1 cellular context compared by ENCODE assay signal in the genomic region with DNA sequence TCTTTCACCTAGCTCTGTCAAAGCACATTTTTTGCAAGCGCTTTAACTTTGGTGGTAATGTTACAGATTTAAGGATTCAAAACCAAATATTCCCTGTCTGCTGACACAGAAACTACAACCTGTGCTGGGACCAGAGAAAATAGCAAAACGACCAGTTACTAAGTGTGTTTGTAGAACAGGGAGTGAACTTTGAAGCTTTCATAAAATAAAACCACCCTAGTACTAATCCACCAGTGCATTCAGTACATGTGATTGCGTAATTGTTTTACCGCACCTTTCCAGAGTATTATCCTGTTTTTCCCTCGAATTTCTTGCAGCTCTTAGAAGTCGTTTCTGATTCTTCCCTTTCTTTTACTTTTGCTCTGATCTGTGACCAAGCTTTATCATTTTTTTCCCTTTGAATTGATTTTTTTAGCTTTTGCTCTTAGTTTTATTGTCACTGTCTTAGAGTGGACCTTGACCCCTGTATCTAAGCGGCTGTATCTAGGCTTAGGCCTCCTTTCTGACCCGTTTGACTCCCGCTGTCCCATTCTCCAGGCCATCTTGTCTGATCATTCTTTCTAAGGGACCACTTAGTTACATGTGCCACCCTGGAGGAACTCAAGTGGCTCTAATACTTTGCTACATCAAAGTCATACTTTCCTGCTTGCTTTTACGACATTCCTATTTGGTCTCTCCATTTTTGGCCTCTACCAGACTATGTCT.
A peak's percentile ranks its signal among the peaks of the same experiment; 100 is the strongest.
TF ChIP-seq lines count a peak whose summit lies in the region.

No MANE protein-coding gene starts in this region.

TF ChIP-seq in HepG2, 621 proteins besides CTCF, POLR2A, EP300 and RAD21 (continues in another document):
- TF ChIP-seq, protein P1, sequence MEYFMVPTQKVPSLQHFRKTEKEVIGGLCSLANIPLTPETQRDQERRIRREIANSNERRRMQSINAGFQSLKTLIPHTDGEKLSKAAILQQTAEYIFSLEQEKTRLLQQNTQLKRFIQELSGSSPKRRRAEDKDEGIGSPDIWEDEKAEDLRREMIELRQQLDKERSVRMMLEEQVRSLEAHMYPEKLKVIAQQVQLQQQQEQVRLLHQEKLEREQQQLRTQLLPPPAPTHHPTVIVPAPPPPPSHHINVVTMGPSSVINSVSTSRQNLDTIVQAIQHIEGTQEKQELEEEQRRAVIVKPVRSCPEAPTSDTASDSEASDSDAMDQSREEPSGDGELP (IDR thresholded peaks at IDR 0.05; ENCODE audit: borderline replicate concordance, low read depth) = no peak
- TF ChIP-seq SRSF9 (IDR thresholded peaks at IDR 0.05; ENCODE audit: borderline replicate concordance, insufficient read depth, low read depth, low read length, poor library complexity, severe bottlenecking) (no peak), ZFP36 (IDR thresholded peaks at IDR 0.05; ENCODE audit: borderline replicate concordance, low read depth, low read length, partially characterized antibody) (no peak), POLR2AphosphoS5 (IDR thresholded peaks at IDR 0.05; ENCODE audit: low read depth, low read length) (no peak), GATAD2A (CRISPR knock-in tag; IDR thresholded peaks at IDR 0.05) (peak; percentile 74), ZNF343 (CRISPR knock-in tag; IDR thresholded peaks at IDR 0.05) (no peak), FLYWCH1 (CRISPR knock-in tag; IDR thresholded peaks at IDR 0.05) (no peak), PHF21A (CRISPR knock-in tag; IDR thresholded peaks at IDR 0.05) (peak; percentile 72), ESRRA (CRISPR knock-in tag; IDR thresholded peaks at IDR 0.05; ENCODE audit: low read depth) (0 out of 2 replicates have a peak, but pooled peaks have one; percentile 40), ZNF484 (CRISPR knock-in tag; IDR thresholded peaks at IDR 0.05; ENCODE audit: borderline replicate concordance, low read depth) (no peak), ZBTB8A (CRISPR knock-in tag; IDR thresholded peaks at IDR 0.05; ENCODE audit: borderline replicate concordance, low read depth) (no peak), HOXA7 (CRISPR knock-in tag; IDR thresholded peaks at IDR 0.05) (no peak), HHEX (CRISPR knock-in tag; IDR thresholded peaks at IDR 0.05) (0 out of 2 replicates have a peak, but pooled peaks have one; percentile 5), RBAK (CRISPR knock-in tag; IDR thresholded peaks at IDR 0.05) (no peak), ZNF207 (IDR thresholded peaks at IDR 0.05; ENCODE audit: borderline replicate concordance) (no peak), ELF1 (CRISPR knock-in tag; IDR thresholded peaks at IDR 0.05) (no peak), SATB2 (CRISPR knock-in tag; IDR thresholded peaks at IDR 0.05) (no peak), ZNF780A (CRISPR knock-in tag; IDR thresholded peaks at IDR 0.05) (no peak), NRL (CRISPR knock-in tag; IDR thresholded peaks at IDR 0.05; ENCODE audit: borderline replicate concordance) (no peak), CAMTA2 (CRISPR knock-in tag; IDR thresholded peaks at IDR 0.05; ENCODE audit: borderline replicate concordance) (no peak), ZNF678 (CRISPR knock-in tag; IDR thresholded peaks at IDR 0.05) (no peak), EHMT2 (IDR thresholded peaks at IDR 0.05; ENCODE audit: borderline replicate concordance, low read depth, low read length) (peak; percentile 78; the same call in 1 of the 2 replicates), ZNF563 (CRISPR knock-in tag; IDR thresholded peaks at IDR 0.05) (no peak), MIER3 (CRISPR knock-in tag; IDR thresholded peaks at IDR 0.05; ENCODE audit: borderline replicate concordance) (peak; percentile 55; the same call in 1 of the 2 replicates), NFYC (CRISPR knock-in tag; IDR thresholded peaks at IDR 0.05) (no peak), NCOA2 (CRISPR knock-in tag; IDR thresholded peaks at IDR 0.05) (peak; percentile 59), SMARCE1 (IDR thresholded peaks at IDR 0.05; ENCODE audit: borderline replicate concordance) (no peak), ZNF589 (CRISPR knock-in tag; conservative IDR thresholded peaks at IDR 0.05) (no peak), ZFYVE20 (CRISPR knock-in tag; IDR thresholded peaks at IDR 0.05; ENCODE audit: borderline replicate concordance, low read depth) (no peak), ZNF263 (CRISPR knock-in tag; IDR thresholded peaks at IDR 0.05) (no peak), MAFF (IDR thresholded peaks at IDR 0.05; ENCODE audit: low read depth, low read length) (no peak)
- TF ChIP-seq, protein P2, sequence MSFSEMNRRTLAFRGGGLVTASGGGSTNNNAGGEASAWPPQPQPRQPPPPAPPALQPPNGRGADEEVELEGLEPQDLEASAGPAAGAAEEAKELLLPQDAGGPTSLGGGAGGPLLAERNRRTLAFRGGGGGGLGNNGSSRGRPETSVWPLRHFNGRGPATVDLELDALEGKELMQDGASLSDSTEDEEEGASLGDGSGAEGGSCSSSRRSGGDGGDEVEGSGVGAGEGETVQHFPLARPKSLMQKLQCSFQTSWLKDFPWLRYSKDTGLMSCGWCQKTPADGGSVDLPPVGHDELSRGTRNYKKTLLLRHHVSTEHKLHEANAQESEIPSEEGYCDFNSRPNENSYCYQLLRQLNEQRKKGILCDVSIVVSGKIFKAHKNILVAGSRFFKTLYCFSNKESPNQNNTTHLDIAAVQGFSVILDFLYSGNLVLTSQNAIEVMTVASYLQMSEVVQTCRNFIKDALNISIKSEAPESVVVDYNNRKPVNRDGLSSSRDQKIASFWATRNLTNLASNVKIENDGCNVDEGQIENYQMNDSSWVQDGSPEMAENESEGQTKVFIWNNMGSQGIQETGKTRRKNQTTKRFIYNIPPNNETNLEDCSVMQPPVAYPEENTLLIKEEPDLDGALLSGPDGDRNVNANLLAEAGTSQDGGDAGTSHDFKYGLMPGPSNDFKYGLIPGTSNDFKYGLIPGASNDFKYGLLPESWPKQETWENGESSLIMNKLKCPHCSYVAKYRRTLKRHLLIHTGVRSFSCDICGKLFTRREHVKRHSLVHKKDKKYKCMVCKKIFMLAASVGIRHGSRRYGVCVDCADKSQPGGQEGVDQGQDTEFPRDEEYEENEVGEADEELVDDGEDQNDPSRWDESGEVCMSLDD (CRISPR knock-in tag; IDR thresholded peaks at IDR 0.05; ENCODE audit: borderline replicate concordance) = no peak
- TF ChIP-seq, protein P3, sequence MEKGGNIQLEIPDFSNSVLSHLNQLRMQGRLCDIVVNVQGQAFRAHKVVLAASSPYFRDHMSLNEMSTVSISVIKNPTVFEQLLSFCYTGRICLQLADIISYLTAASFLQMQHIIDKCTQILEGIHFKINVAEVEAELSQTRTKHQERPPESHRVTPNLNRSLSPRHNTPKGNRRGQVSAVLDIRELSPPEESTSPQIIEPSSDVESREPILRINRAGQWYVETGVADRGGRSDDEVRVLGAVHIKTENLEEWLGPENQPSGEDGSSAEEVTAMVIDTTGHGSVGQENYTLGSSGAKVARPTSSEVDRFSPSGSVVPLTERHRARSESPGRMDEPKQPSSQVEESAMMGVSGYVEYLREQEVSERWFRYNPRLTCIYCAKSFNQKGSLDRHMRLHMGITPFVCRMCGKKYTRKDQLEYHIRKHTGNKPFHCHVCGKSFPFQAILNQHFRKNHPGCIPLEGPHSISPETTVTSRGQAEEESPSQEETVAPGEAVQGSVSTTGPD (CRISPR knock-in tag; IDR thresholded peaks at IDR 0.05) = no peak
- TF ChIP-seq, protein P4, sequence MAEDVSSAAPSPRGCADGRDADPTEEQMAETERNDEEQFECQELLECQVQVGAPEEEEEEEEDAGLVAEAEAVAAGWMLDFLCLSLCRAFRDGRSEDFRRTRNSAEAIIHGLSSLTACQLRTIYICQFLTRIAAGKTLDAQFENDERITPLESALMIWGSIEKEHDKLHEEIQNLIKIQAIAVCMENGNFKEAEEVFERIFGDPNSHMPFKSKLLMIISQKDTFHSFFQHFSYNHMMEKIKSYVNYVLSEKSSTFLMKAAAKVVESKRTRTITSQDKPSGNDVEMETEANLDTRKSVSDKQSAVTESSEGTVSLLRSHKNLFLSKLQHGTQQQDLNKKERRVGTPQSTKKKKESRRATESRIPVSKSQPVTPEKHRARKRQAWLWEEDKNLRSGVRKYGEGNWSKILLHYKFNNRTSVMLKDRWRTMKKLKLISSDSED (CRISPR knock-in tag; IDR thresholded peaks at IDR 0.05) = no peak
- TF ChIP-seq, protein P5, sequence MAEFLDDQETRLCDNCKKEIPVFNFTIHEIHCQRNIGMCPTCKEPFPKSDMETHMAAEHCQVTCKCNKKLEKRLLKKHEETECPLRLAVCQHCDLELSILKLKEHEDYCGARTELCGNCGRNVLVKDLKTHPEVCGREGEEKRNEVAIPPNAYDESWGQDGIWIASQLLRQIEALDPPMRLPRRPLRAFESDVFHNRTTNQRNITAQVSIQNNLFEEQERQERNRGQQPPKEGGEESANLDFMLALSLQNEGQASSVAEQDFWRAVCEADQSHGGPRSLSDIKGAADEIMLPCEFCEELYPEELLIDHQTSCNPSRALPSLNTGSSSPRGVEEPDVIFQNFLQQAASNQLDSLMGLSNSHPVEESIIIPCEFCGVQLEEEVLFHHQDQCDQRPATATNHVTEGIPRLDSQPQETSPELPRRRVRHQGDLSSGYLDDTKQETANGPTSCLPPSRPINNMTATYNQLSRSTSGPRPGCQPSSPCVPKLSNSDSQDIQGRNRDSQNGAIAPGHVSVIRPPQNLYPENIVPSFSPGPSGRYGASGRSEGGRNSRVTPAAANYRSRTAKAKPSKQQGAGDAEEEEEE (CRISPR knock-in tag; IDR thresholded peaks at IDR 0.05; ENCODE audit: borderline replicate concordance) = no peak
- TF ChIP-seq, protein P6, sequence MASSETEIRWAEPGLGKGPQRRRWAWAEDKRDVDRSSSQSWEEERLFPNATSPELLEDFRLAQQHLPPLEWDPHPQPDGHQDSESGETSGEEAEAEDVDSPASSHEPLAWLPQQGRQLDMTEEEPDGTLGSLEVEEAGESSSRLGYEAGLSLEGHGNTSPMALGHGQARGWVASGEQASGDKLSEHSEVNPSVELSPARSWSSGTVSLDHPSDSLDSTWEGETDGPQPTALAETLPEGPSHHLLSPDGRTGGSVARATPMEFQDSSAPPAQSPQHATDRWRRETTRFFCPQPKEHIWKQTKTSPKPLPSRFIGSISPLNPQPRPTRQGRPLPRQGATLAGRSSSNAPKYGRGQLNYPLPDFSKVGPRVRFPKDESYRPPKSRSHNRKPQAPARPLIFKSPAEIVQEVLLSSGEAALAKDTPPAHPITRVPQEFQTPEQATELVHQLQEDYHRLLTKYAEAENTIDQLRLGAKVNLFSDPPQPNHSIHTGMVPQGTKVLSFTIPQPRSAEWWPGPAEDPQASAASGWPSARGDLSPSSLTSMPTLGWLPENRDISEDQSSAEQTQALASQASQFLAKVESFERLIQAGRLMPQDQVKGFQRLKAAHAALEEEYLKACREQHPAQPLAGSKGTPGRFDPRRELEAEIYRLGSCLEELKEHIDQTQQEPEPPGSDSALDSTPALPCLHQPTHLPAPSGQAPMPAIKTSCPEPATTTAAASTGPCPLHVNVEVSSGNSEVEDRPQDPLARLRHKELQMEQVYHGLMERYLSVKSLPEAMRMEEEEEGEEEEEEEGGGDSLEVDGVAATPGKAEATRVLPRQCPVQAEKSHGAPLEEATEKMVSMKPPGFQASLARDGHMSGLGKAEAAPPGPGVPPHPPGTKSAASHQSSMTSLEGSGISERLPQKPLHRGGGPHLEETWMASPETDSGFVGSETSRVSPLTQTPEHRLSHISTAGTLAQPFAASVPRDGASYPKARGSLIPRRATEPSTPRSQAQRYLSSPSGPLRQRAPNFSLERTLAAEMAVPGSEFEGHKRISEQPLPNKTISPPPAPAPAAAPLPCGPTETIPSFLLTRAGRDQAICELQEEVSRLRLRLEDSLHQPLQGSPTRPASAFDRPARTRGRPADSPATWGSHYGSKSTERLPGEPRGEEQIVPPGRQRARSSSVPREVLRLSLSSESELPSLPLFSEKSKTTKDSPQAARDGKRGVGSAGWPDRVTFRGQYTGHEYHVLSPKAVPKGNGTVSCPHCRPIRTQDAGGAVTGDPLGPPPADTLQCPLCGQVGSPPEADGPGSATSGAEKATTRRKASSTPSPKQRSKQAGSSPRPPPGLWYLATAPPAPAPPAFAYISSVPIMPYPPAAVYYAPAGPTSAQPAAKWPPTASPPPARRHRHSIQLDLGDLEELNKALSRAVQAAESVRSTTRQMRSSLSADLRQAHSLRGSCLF (CRISPR knock-in tag; IDR thresholded peaks at IDR 0.05; ENCODE audit: borderline replicate concordance) = no peak
- TF ChIP-seq, protein P7, sequence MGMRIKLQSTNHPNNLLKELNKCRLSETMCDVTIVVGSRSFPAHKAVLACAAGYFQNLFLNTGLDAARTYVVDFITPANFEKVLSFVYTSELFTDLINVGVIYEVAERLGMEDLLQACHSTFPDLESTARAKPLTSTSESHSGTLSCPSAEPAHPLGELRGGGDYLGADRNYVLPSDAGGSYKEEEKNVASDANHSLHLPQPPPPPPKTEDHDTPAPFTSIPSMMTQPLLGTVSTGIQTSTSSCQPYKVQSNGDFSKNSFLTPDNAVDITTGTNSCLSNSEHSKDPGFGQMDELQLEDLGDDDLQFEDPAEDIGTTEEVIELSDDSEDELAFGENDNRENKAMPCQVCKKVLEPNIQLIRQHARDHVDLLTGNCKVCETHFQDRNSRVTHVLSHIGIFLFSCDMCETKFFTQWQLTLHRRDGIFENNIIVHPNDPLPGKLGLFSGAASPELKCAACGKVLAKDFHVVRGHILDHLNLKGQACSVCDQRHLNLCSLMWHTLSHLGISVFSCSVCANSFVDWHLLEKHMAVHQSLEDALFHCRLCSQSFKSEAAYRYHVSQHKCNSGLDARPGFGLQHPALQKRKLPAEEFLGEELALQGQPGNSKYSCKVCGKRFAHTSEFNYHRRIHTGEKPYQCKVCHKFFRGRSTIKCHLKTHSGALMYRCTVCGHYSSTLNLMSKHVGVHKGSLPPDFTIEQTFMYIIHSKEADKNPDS (CRISPR knock-in tag; IDR thresholded peaks at IDR 0.05) = peak; percentile 95
- TF ChIP-seq, protein P8, sequence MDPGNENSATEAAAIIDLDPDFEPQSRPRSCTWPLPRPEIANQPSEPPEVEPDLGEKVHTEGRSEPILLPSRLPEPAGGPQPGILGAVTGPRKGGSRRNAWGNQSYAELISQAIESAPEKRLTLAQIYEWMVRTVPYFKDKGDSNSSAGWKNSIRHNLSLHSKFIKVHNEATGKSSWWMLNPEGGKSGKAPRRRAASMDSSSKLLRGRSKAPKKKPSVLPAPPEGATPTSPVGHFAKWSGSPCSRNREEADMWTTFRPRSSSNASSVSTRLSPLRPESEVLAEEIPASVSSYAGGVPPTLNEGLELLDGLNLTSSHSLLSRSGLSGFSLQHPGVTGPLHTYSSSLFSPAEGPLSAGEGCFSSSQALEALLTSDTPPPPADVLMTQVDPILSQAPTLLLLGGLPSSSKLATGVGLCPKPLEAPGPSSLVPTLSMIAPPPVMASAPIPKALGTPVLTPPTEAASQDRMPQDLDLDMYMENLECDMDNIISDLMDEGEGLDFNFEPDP (CRISPR knock-in tag; conservative IDR thresholded peaks at IDR 0.05) = no peak
- TF ChIP-seq, protein P9, sequence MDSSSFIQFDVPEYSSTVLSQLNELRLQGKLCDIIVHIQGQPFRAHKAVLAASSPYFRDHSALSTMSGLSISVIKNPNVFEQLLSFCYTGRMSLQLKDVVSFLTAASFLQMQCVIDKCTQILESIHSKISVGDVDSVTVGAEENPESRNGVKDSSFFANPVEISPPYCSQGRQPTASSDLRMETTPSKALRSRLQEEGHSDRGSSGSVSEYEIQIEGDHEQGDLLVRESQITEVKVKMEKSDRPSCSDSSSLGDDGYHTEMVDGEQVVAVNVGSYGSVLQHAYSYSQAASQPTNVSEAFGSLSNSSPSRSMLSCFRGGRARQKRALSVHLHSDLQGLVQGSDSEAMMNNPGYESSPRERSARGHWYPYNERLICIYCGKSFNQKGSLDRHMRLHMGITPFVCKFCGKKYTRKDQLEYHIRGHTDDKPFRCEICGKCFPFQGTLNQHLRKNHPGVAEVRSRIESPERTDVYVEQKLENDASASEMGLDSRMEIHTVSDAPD (CRISPR knock-in tag; IDR thresholded peaks at IDR 0.05) = no peak
